In genomic region chr7:26151953-26152781, GRCh38 we compare ENCODE assay signal across 8 cellular contexts. TPM values are rescaled to one million over a fixed set of nuclear protein-coding genes. Genes with fewer than 3 reads are reported as not detected.
DNase-seq lines count a peak whose midpoint lies in the region; ATAC-seq and TF ChIP-seq lines count a peak whose summit lies in the region.

Gene NFE2L3, plus strand, starts transcription at chr7:26152198. Its CDS starts 301 bp downstream, at chr7:26152499.

- DNase-seq in DMS153 (lab: John Stamatoyannopoulos, UW) (peak; percentile 87), IMR-90 (peak; percentile 63), RPMI7951 (ENCODE audit: low read depth) (peak; percentile 87), fibroblast of the aortic adventitia (ENCODE audit: low read depth) (peak; percentile 26)
- DNase-seq in activated T-helper 1 cell treated with anti-CD3 and anti-CD28 coated beads, Interleukin-12 subunit alpha, Interleukin-12 subunit beta, Interleukin-2, Interleukin-4 antibody, amounts not matched to agents 30 ng/mL and 10 ng/mL and 1 ng/mL, durations not matched to agents 14 hours and 24 hours and 36 hours (ENCODE audit: low spot score) = peak; percentile 83

- peak within 1 kb of the TSS; percentile 97 for H3K14ac ChIP-seq in IMR-90 (replicated peaks; ENCODE audit: low read depth, low read length)

- peak within 1 kb of the TSS; percentile 97 for H2BK120ac ChIP-seq in IMR-90 (ENCODE audit: low read depth, low read length)

- H2BK15ac ChIP-seq in IMR-90 (ENCODE audit: low read depth, low read length) = peak within 1 kb of the TSS; percentile 96

- peak within 1 kb of the TSS; percentile 94 for H3K4me3 ChIP-seq in IMR-90 (ENCODE audit: insufficient read depth, low read depth, low read length)
- H3K4me3 ChIP-seq in fibroblast of the aortic adventitia (ENCODE audit: low read depth, low read length) = peak within 1 kb of the TSS; percentile 63
- peak within 1 kb of the TSS; percentile 67 for H3K4me3 ChIP-seq in neural cell (ENCODE audit: low read length)

- no peaks in the 10 kb centered on the region for H4K20me1 ChIP-seq in IMR-90 (ENCODE audit: insufficient read depth, low read length)
- H4K20me1 ChIP-seq in neural cell (ENCODE audit: insufficient read depth) = no peaks in the 10 kb centered on the region

- H3K27ac Mint-ChIP-seq in activated T-helper 1 cell treated with anti-CD3 and anti-CD28 coated beads, Interleukin-12 subunit alpha, Interleukin-12 subunit beta, Interleukin-2, Interleukin-4 antibody, amounts not matched to agents 30 ng/mL and 10 ng/mL and 1 ng/mL, durations not matched to agents 14 hours and 24 hours and 36 hours = peak within 1 kb of the TSS; percentile 97
- H3K27ac Mint-ChIP-seq in stimulated activated naive CD8-positive, alpha-beta T cell treated with anti-CD3 and anti-CD28 coated beads, Interleukin-15, Interleukin-2, amounts not matched to agents 100 ng/mL and 50 ng/mL, for 24 hours = peak within 1 kb of the TSS; percentile 97

- H3K9me3 ChIP-seq in IMR-90 (ENCODE audit: control insufficient read depth, insufficient read depth, low read length) = no peaks in the 10 kb centered on the region
- no peaks in the 10 kb centered on the region for H3K9me3 ChIP-seq in neural cell (ENCODE audit: low read length)

- dilution Hi-C loops in IMR-90 (cut with HindIII; ENCODE audit: low sequenced_read_pairs, unreplicated experiment) = no loop called here

- peak within 1 kb of the TSS; percentile 99 for H3K4ac ChIP-seq in IMR-90 (ENCODE audit: low read depth, low read length)

- H2BK5ac ChIP-seq in IMR-90 (ENCODE audit: low read depth, low read length, poor library complexity, severe bottlenecking) = peak within 1 kb of the TSS; percentile 61

- peak within 1 kb of the TSS; percentile 97 for H3K4me3 Mint-ChIP-seq in activated T-helper 1 cell treated with anti-CD3 and anti-CD28 coated beads, Interleukin-12 subunit alpha, Interleukin-12 subunit beta, Interleukin-2, Interleukin-4 antibody, amounts not matched to agents 30 ng/mL and 10 ng/mL and 1 ng/mL, durations not matched to agents 14 hours and 24 hours and 36 hours
- H3K4me3 Mint-ChIP-seq in stimulated activated naive CD8-positive, alpha-beta T cell treated with anti-CD3 and anti-CD28 coated beads, Interleukin-15, Interleukin-2, amounts not matched to agents 100 ng/mL and 50 ng/mL, for 24 hours = peak within 1 kb of the TSS; percentile 91

- H3K36me3 ChIP-seq in IMR-90 (ENCODE audit: control insufficient read depth, insufficient read depth, low read length) (no peaks in the 10 kb centered on the region), neural cell (ENCODE audit: insufficient read depth, low read length) (no peaks in the 10 kb centered on the region)

- H3K79me1 ChIP-seq in IMR-90 (ENCODE audit: low read depth in 1 of 2, low read length in 2 of 2) = peaks cover 4 to 44% of the 10 kb centered on the region in 2 experiments; a peak in 3 of 4 replicates

- peak within 1 kb of the TSS; percentile 77 for H2AK5ac ChIP-seq in IMR-90 (ENCODE audit: low read depth, low read length)

- H3K27ac ChIP-seq in IMR-90 (ENCODE audit: insufficient read depth, low read length) (peak within 1 kb of the TSS; percentile 55), neural cell (ENCODE audit: low read length) (no peak within 1 kb of the TSS)

- peak within 1 kb of the TSS; percentile 100 for H2AFZ ChIP-seq in IMR-90 (replicated peaks; ENCODE audit: low read length, poor library complexity)
- no peak within 1 kb of the TSS for H2AFZ ChIP-seq in neural cell (ENCODE audit: low read depth, low read length)

- H3F3A ChIP-seq in neural cell (ENCODE audit: insufficient read depth, low read length, poor library complexity, severe bottlenecking) = no peaks in the 10 kb centered on the region

- intact Hi-C loops in IMR-90 (cut with micrococcal nuclease) = no loop called here
- intact Hi-C loops in activated T-helper 1 cell treated with anti-CD3 and anti-CD28 coated beads, Interleukin-12 subunit alpha, Interleukin-12 subunit beta, Interleukin-2, Interleukin-4 antibody, amounts not matched to agents 30 ng/mL and 10 ng/mL and 1 ng/mL, durations not matched to agents 14 hours and 24 hours and 36 hours (cut with micrococcal nuclease) = loop anchor here (1.0 to 10.0 kb wide), 8 partner anchors 15 to 1883 kb away; partner anchors contain the start of gene SKAP2

- POLR2A ChIA-PET in IMR-90 (lab: Charles Lee; ENCODE audit: unreplicated experiment) = no interaction called here

- in situ Hi-C loops in IMR-90 (cut with MboI; ENCODE audit: low sequenced_read_pairs) = no loop called here

- ATAC-seq in GM21526 (IDR thresholded peaks at IDR 0.05; ENCODE audit: low FRiP score, unreplicated experiment) = peak; percentile 59
- peak; percentile 83 for ATAC-seq in IMR-90 (ENCODE audit: low read depth)

- BruUV-seq in IMR-90 (replicated peaks; lab: Mats Ljungman, UMichigan) = no TSS peak

- peak within 1 kb of the TSS; percentile 75 for H2BK20ac ChIP-seq in IMR-90 (ENCODE audit: low read depth, low read length)

- H3K56ac ChIP-seq in IMR-90 (ENCODE audit: extremely low read depth, insufficient read depth, low read length) = no peak within 1 kb of the TSS

- no peaks in the 10 kb centered on the region for H3K9me2 ChIP-seq in neural cell (ENCODE audit: insufficient read depth, low read length)

- CTCF ChIA-PET in IMR-90 (lab: Yijun Ruan, JAX) = interaction anchor here (0.6 to 2.6 kb wide), 3 partner anchors 61 to 260 kb away, joined by 3 to 7 read pairs (median 3); no protein-coding TSS in a partner anchor

- no peaks in the 10 kb centered on the region for H3K79me2 ChIP-seq in neural cell (replicated peaks; ENCODE audit: insufficient read depth, low read length)

- WGBS in IMR-90 (ENCODE audit: extremely low coverage in 2 of 2, insufficient read length in 1 of 2), 2 experiments = 0% methylated on average over 18 of the region's 95 CpGs; no CpG with 5 or more reads in 1 of the 2 experiments

- peaks cover 25% of the 10 kb centered on the region for H3K4me1 ChIP-seq in IMR-90 (ENCODE audit: control insufficient read depth, insufficient read depth, low read length)

- peak within 1 kb of the TSS; percentile 99 for H3K23ac ChIP-seq in IMR-90 (ENCODE audit: low read depth, low read length)

- peaks cover 11% of the 10 kb centered on the region for H3K36me3 Mint-ChIP-seq in activated T-helper 1 cell treated with anti-CD3 and anti-CD28 coated beads, Interleukin-12 subunit alpha, Interleukin-12 subunit beta, Interleukin-2, Interleukin-4 antibody, amounts not matched to agents 30 ng/mL and 10 ng/mL and 1 ng/mL, durations not matched to agents 14 hours and 24 hours and 36 hours (ENCODE audit: low read depth)
- peaks cover 10% of the 10 kb centered on the region for H3K36me3 Mint-ChIP-seq in stimulated activated naive CD8-positive, alpha-beta T cell treated with anti-CD3 and anti-CD28 coated beads, Interleukin-15, Interleukin-2, amounts not matched to agents 100 ng/mL and 50 ng/mL, for 24 hours (ENCODE audit: low read depth)

- peaks cover 2% of the 10 kb centered on the region for H3K27me3 Mint-ChIP-seq in activated T-helper 1 cell treated with anti-CD3 and anti-CD28 coated beads, Interleukin-12 subunit alpha, Interleukin-12 subunit beta, Interleukin-2, Interleukin-4 antibody, amounts not matched to agents 30 ng/mL and 10 ng/mL and 1 ng/mL, durations not matched to agents 14 hours and 24 hours and 36 hours (ENCODE audit: insufficient read depth)
- no peaks in the 10 kb centered on the region for H3K27me3 Mint-ChIP-seq in stimulated activated naive CD8-positive, alpha-beta T cell treated with anti-CD3 and anti-CD28 coated beads, Interleukin-15, Interleukin-2, amounts not matched to agents 100 ng/mL and 50 ng/mL, for 24 hours

- TF ChIP-seq POLR2A in IMR-90 (IDR thresholded peaks at IDR 0.05; ENCODE audit: low read depth, low read length) = no peak

- TF ChIP-seq CTCF in IMR-90 (conservative IDR thresholded peaks at IDR 0.05; ENCODE audit: low read depth, low read length) = peak; percentile 35
- no peak for TF ChIP-seq CTCF in fibroblast of the aortic adventitia (IDR thresholded peaks at IDR 0.05; ENCODE audit: insufficient read depth, low read length)
- TF ChIP-seq CTCF in neural cell (IDR thresholded peaks at IDR 0.05; ENCODE audit: poor library complexity, severe bottlenecking) = peak; percentile 27

- no peaks in the 10 kb centered on the region for H3K9me3 Mint-ChIP-seq in activated T-helper 1 cell treated with anti-CD3 and anti-CD28 coated beads, Interleukin-12 subunit alpha, Interleukin-12 subunit beta, Interleukin-2, Interleukin-4 antibody, amounts not matched to agents 30 ng/mL and 10 ng/mL and 1 ng/mL, durations not matched to agents 14 hours and 24 hours and 36 hours
- no peaks in the 10 kb centered on the region for H3K9me3 Mint-ChIP-seq in stimulated activated naive CD8-positive, alpha-beta T cell treated with anti-CD3 and anti-CD28 coated beads, Interleukin-15, Interleukin-2, amounts not matched to agents 100 ng/mL and 50 ng/mL, for 24 hours

- peak within 1 kb of the TSS; percentile 68 for H3K18ac ChIP-seq in IMR-90 (ENCODE audit: low read depth, low read length)

- peak within 1 kb of the TSS; percentile 94 for H4K91ac ChIP-seq in IMR-90 (ENCODE audit: insufficient read depth, low read depth, low read length)

- H2AK9ac ChIP-seq in IMR-90 (replicated peaks; ENCODE audit: low read depth, low read length, poor library complexity) = peak within 1 kb of the TSS; percentile 83

- TF ChIP-seq EP300 in neural cell (conservative IDR thresholded peaks at IDR 0.05; ENCODE audit: poor library complexity, severe bottlenecking) = no peak

- H3K9ac ChIP-seq in IMR-90 (ENCODE audit: low read depth, low read length) (peak within 1 kb of the TSS; percentile 57), neural cell (ENCODE audit: low read length) (peak within 1 kb of the TSS; percentile 41)

- H3K27me3 ChIP-seq in IMR-90 (ENCODE audit: control insufficient read depth, insufficient read depth, low read length) (no peaks in the 10 kb centered on the region), neural cell (ENCODE audit: insufficient read depth, low read depth, low read length) (peaks cover 35% of the 10 kb centered on the region)

- peaks cover 37% of the 10 kb centered on the region for H3K9me1 ChIP-seq in IMR-90 (ENCODE audit: insufficient read depth, low read length)

- peak within 1 kb of the TSS; percentile 100 for H4K8ac ChIP-seq in IMR-90 (ENCODE audit: low read depth in 2 of 2, low read length in 2 of 2)

- H4K5ac ChIP-seq in IMR-90 (ENCODE audit: low read depth, low read length) = peak within 1 kb of the TSS; percentile 93

- no peak for TF ChIP-seq RAD21 in IMR-90 (IDR thresholded peaks at IDR 0.05; ENCODE audit: low read length)
- TF ChIP-seq RAD21 in neural cell (conservative IDR thresholded peaks at IDR 0.05) = no peak

- H3K4me2 ChIP-seq in IMR-90 (ENCODE audit: low read depth, low read length) (peak within 1 kb of the TSS; percentile 88), neural cell (ENCODE audit: low read length) (no peak within 1 kb of the TSS)

- H3K4me1 Mint-ChIP-seq in activated T-helper 1 cell treated with anti-CD3 and anti-CD28 coated beads, Interleukin-12 subunit alpha, Interleukin-12 subunit beta, Interleukin-2, Interleukin-4 antibody, amounts not matched to agents 30 ng/mL and 10 ng/mL and 1 ng/mL, durations not matched to agents 14 hours and 24 hours and 36 hours (ENCODE audit: low read depth) = peaks cover 60% of the 10 kb centered on the region
- H3K4me1 Mint-ChIP-seq in stimulated activated naive CD8-positive, alpha-beta T cell treated with anti-CD3 and anti-CD28 coated beads, Interleukin-15, Interleukin-2, amounts not matched to agents 100 ng/mL and 50 ng/mL, for 24 hours (ENCODE audit: low read depth) = peaks cover 53% of the 10 kb centered on the region

RNA-seq across cellular contexts. Expression of gene NFE2L3, which starts in this region (rescaled TPM):
- total RNA-seq in IMR-90 (2012; rRNA removed) (37.8 and 43.2 TPM in 2 replicates), fibroblast of the aortic adventitia (ENCODE audit: low replicate concordance) (0.18 and 1.2 TPM in 2 replicates)
- polyA plus RNA-seq in IMR-90 (2012; rRNA removed) (22.8 and 28.0 TPM in 2 replicates), neural cell (1.7 and 2.9 TPM in 2 replicates)
- polyA plus RNA-seq in IMR-90 (2012; cell fraction: cytosol; rRNA removed) = 9.0 and 13.0 TPM in 2 replicates
- polyA plus RNA-seq in IMR-90 (2012; cell fraction: nucleus; rRNA removed; ENCODE audit: low replicate concordance) = 5.1 and 19.4 TPM in 2 replicates
- total RNA-seq in RPMI7951 (2014; rRNA removed; shearing (Covaris generic)) = 53.7 and 60.3 TPM in 2 replicates
- 80.1 TPM in 2 replicates for total RNA-seq in activated T-helper 1 cell treated with anti-CD3 and anti-CD28 coated beads, Interleukin-12 subunit alpha, Interleukin-12 subunit beta, Interleukin-2, Interleukin-4 antibody, amounts not matched to agents 30 ng/mL and 10 ng/mL and 1 ng/mL, durations not matched to agents 14 hours and 24 hours and 36 hours
- 3.4 TPM in 2 replicates for polyA minus RNA-seq in neural cell

Comparison
In these comparisons a context has a peak if more than half of its experiments do, and no peak if none do; other contexts are left out.
1. RNA of gene NFE2L3 (total RNA-seq): 80.1 TPM in activated T-helper 1 cell treated with anti-CD3 and anti-CD28 coated beads, Interleukin-12 subunit alpha, Interleukin-12 subunit beta, Interleukin-2, Interleukin-4 antibody, amounts not matched to agents 30 ng/mL and 10 ng/mL and 1 ng/mL, durations not matched to agents 14 hours and 24 hours and 36 hours, 53.7 to 60.3 TPM in RPMI7951 and 37.8 to 43.2 TPM in IMR-90; 0.18 to 1.2 TPM in fibroblast of the aortic adventitia; every median in the first group is over 10 times any median in the second.
2. DNase-seq: peak in every context shown above with its lines; median percentile 87 in DMS153; 87 in RPMI7951; 83 in activated T-helper 1 cell treated with anti-CD3 and anti-CD28 coated beads, Interleukin-12 subunit alpha, Interleukin-12 subunit beta, Interleukin-2, Interleukin-4 antibody, amounts not matched to agents 30 ng/mL and 10 ng/mL and 1 ng/mL, durations not matched to agents 14 hours and 24 hours and 36 hours; 63 in IMR-90; 26 in fibroblast of the aortic adventitia.
3. Peak in every context shown above with its lines, with median percentiles within 50 percentile points of each other: H3K4me3 ChIP-seq.